1 cellular context compared by ENCODE assay signal in genomic region chr9:126859111-126859510, GRCh38.
TF ChIP-seq lines count a peak whose summit lies in the region.

No MANE protein-coding gene starts in this region.

TF ChIP-seq in HEK293T, 16 proteins besides CTCF, POLR2A, EP300 and RAD21:
- no peak for TF ChIP-seq ARNT (IDR thresholded peaks at IDR 0.05)
- TF ChIP-seq BHLHE40 (IDR thresholded peaks at IDR 0.05; ENCODE audit: borderline replicate concordance), result no peak
- no peak for TF ChIP-seq SP1 (IDR thresholded peaks at IDR 0.05)
- TF ChIP-seq CTBP1 (IDR thresholded peaks at IDR 0.05; ENCODE audit: borderline replicate concordance), result no peak
- TF ChIP-seq NFRKB (IDR thresholded peaks at IDR 0.05), result no peak
- TF ChIP-seq FOXA1 (IDR thresholded peaks at IDR 0.05), result no peak
- TF ChIP-seq SUZ12 (IDR thresholded peaks at IDR 0.05), result no peak
- TF ChIP-seq HDGF (IDR thresholded peaks at IDR 0.05; ENCODE audit: borderline replicate concordance), result no peak
- TF ChIP-seq FOXM1 (IDR thresholded peaks at IDR 0.05; ENCODE audit: borderline replicate concordance), result no peak
- TF ChIP-seq, protein P1, sequence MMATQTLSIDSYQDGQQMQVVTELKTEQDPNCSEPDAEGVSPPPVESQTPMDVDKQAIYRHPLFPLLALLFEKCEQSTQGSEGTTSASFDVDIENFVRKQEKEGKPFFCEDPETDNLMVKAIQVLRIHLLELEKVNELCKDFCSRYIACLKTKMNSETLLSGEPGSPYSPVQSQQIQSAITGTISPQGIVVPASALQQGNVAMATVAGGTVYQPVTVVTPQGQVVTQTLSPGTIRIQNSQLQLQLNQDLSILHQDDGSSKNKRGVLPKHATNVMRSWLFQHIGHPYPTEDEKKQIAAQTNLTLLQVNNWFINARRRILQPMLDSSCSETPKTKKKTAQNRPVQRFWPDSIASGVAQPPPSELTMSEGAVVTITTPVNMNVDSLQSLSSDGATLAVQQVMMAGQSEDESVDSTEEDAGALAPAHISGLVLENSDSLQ (IDR thresholded peaks at IDR 0.05), result no peak
- no peak for TF ChIP-seq ELF4 (IDR thresholded peaks at IDR 0.05)
- no peak for TF ChIP-seq ZNF384 (IDR thresholded peaks at IDR 0.05)
- no peak for TF ChIP-seq L3MBTL2 (conservative IDR thresholded peaks at IDR 0.05)
- TF ChIP-seq LEF1 (IDR thresholded peaks at IDR 0.05; ENCODE audit: borderline replicate concordance), result no peak
- no peak for TF ChIP-seq FOXK2 (IDR thresholded peaks at IDR 0.05)
- TF ChIP-seq TARDBP (IDR thresholded peaks at IDR 0.05), result no peak
TF ChIP-seq in HEK293T: peak in this region for 0.
